ENCODE assay signal across 10 cellular contexts in the genomic region with DNA sequence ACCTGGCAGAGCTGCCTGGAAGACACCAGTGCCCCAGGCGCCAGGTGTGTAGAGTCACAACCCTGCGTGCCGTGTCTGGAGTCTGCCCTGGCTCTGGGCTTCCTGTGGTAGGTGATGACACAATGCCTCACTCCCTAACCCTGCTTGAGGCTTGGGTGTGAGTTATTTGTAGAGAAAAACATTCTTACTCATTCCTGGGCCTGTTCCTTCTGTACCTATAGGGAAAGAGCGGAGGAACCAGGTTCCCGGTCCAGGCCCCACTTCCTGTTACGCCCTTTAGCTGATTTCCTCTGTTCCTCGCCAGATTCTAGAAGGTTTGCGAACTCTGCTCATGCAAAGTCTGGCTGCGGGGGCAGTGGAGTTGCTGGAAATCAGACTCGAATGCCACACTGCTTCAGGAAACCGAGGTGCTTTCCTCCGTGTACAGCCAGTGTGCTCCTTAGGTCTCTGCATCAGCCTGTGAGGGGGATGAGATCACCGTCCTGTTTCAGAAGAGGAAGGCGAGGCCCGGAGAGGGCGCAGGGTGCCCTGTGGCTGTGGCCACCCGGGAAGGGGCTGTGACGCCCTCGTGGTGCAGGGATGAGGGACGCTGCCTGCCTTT.
A peak's percentile ranks its signal among the peaks of the same experiment; 100 is the strongest.
DNase-seq lines count a peak whose midpoint lies in the region; ATAC-seq, FAIRE-seq and TF ChIP-seq lines count a peak whose summit lies in the region.
"Had no signal": no experiment of that assay in that cellular context is flagged by ENCODE, and none has a peak within 500 bp of the region (broad histone marks: within the 10 kb centered on the region; RNA-seq: fewer than 3 reads in every experiment).

No MANE protein-coding gene starts in this region.

- TF ChIP-seq POLR2A in right lobe of liver (IDR thresholded peaks at IDR 0.05): no peak
- no peak for TF ChIP-seq POLR2A in HepG2 (IDR thresholded peaks at IDR 0.05; ENCODE audit: insufficient read depth in 1 of 2, low read depth in 2 of 2, low read length in 2 of 2)

- POLR2A ChIA-PET in HepG2 (lab: Yijun Ruan, JAX): no interaction called here
- POLR2A ChIA-PET in HEK293T (lab: Yijun Ruan, JAX): no interaction called here

- H3K4me3 ChIP-seq in right lobe of liver (no peak overlapping the region), HepG2 (replicated peaks in 1 of 3; ENCODE audit: insufficient read depth in 1 of 3, low read depth in 2 of 3, low read length in 3 of 3) (no peak overlapping the region)
- H3K4me3 ChIP-seq: A549, cardiac muscle cell had no signal

- H3K9me3 ChIP-seq in right lobe of liver: no peaks in the 10 kb centered on the region
- peaks cover 6% of the 10 kb centered on the region; the same call in 1 of the 2 replicates for H3K9me3 ChIP-seq in HepG2 (ENCODE audit: low read length)
- H3K9me3 ChIP-seq: A549 had no signal

- H3K27me3 ChIP-seq in right lobe of liver: no peaks in the 10 kb centered on the region
- H3K27me3 ChIP-seq in HepG2 (ENCODE audit: control insufficient read depth in 1 of 2, insufficient read depth in 2 of 2, low read length in 2 of 2): no peaks in the 10 kb centered on the region
- H3K27me3 ChIP-seq: cardiac muscle cell had no signal

- in situ Hi-C loops in HepG2 (cut with HindIII; ENCODE audit: extremely low pct_ligation_motif_present, low pct_unique_long_range_greater_than_20kb): no loop called here

- intact Hi-C loops in right lobe of liver (cut with DNase I) (no loop called here), HepG2 (cut with micrococcal nuclease; ENCODE audit: unreplicated experiment) (no loop called here)

- DNase-seq in right lobe of liver (peak in 1 of 3 donors; percentile 36), HepG2 (ENCODE audit: low spot score) (no peak), activated T-cell treated with anti-CD3 and anti-CD28 coated beads for 48 hours (ENCODE audit: low read depth) (peak; percentile 71), islet precursor cell (peak; percentile 66), HEK293T (ENCODE audit: extremely low spot score) (no peak), NCI-H2081 (lab: John Stamatoyannopoulos, UW) (no peak), AG20443 (ENCODE audit: low spot score) (no peak)

- TF ChIP-seq EP300 in HepG2 (IDR thresholded peaks at IDR 0.05; ENCODE audit: low read depth in 2 of 2, low read length in 2 of 2) (no peak), HepG2 (CRISPR knock-in tag; IDR thresholded peaks at IDR 0.05; ENCODE audit: borderline replicate concordance) (no peak)

- 44% methylated on average over 16 of the region's 20 CpGs for WGBS in right lobe of liver (ENCODE audit: insufficient coverage, low coverage, low lambda C conversion rate, missing lambda C conversion rate)
- 94% methylated on average over 12 of the region's 20 CpGs for WGBS in HepG2 (ENCODE audit: low lambda C conversion rate)

- no peak for FAIRE-seq in HepG2 (lab: Jason Lieb, UNC)
- FAIRE-seq: A549 had no signal

- TF ChIP-seq CTCF in right lobe of liver (IDR thresholded peaks at IDR 0.05) (no peak), HepG2 (CRISPR knock-in tag; IDR thresholded peaks at IDR 0.05) (no peak)

- TF ChIP-seq RAD21 in HepG2 (CRISPR knock-in tag; IDR thresholded peaks at IDR 0.05): no peak

- CTCF ChIA-PET in HepG2 (lab: Yijun Ruan, JAX; ENCODE audit: low intra/inter-chr PET ratio, low total read pairs) (no interaction called here), HEK293T (lab: Yijun Ruan, JAX) (no interaction called here)

- H3K4me1 ChIP-seq in right lobe of liver (peaks cover 0 to 4% (median 0%) of the 10 kb centered on the region in 4 donors), HepG2 (ENCODE audit: insufficient read depth, low read length) (peaks cover 42% of the 10 kb centered on the region)
- H3K4me1 ChIP-seq: A549 had no signal

- ATAC-seq in right lobe of liver (peak; percentile 17 to 45 (median 26)), HepG2 (no peak), HG03571 (IDR thresholded peaks at IDR 0.05; ENCODE audit: unreplicated experiment) (no peak)
- ATAC-seq: A549 had no signal

- H4K20me1 ChIP-seq in HepG2 (ENCODE audit: insufficient read depth, low read length): no peaks in the 10 kb centered on the region

- H3K27ac ChIP-seq in right lobe of liver (no peak overlapping the region), HepG2 (ENCODE audit: extremely low read length, insufficient read depth, low read length) (no peak overlapping the region)
- H3K27ac ChIP-seq: A549, cardiac muscle cell had no signal

- H2AFZ ChIP-seq in HepG2 (ENCODE audit: low read length): no peak overlapping the region

- H3K79me2 ChIP-seq in HepG2 (ENCODE audit: insufficient read depth, low read length): no peaks in the 10 kb centered on the region

- H3K9ac ChIP-seq in HepG2 (ENCODE audit: insufficient read depth, low read depth, low read length): no peak overlapping the region

- no peaks in the 10 kb centered on the region for H3K36me3 ChIP-seq in right lobe of liver
- H3K36me3 ChIP-seq in HepG2 (replicated peaks in 1 of 2; ENCODE audit: control insufficient read depth in 1 of 2, insufficient read depth in 2 of 2, low read length in 2 of 2): no peaks in the 10 kb centered on the region
- H3K36me3 ChIP-seq: cardiac muscle cell had no signal

- H3K4me2 ChIP-seq in HepG2 (ENCODE audit: low read depth, low read length): no peak overlapping the region
- H3K4me2 ChIP-seq: A549 had no signal

- no TSS peak for BruUV-seq in HepG2 (replicated peaks; lab: Mats Ljungman, UMichigan)

TF ChIP-seq in HepG2, 621 proteins besides CTCF, POLR2A, EP300 and RAD21 (continues in another document):
- TF ChIP-seq SRY (CRISPR knock-in tag; IDR thresholded peaks at IDR 0.05): no peak
- no peak for TF ChIP-seq ZNF44 (CRISPR knock-in tag; IDR thresholded peaks at IDR 0.05)
- no peak for TF ChIP-seq STAG1 (CRISPR knock-in tag; IDR thresholded peaks at IDR 0.05)
- no peak for TF ChIP-seq ZNF83 (CRISPR knock-in tag; IDR thresholded peaks at IDR 0.05; ENCODE audit: borderline replicate concordance)
- no peak for TF ChIP-seq ZNF749 (CRISPR knock-in tag; IDR thresholded peaks at IDR 0.05; ENCODE audit: borderline replicate concordance)
- no peak for TF ChIP-seq RARA (CRISPR knock-in tag; IDR thresholded peaks at IDR 0.05)
- no peak for TF ChIP-seq CREM (IDR thresholded peaks at IDR 0.05)
- TF ChIP-seq CREM (CRISPR knock-in tag; IDR thresholded peaks at IDR 0.05): no peak
- TF ChIP-seq CSRNP1 (CRISPR knock-in tag; IDR thresholded peaks at IDR 0.05): no peak

TF ChIP-seq in HEK293T, 16 proteins besides CTCF, POLR2A, EP300 and RAD21:
- TF ChIP-seq HDGF (IDR thresholded peaks at IDR 0.05; ENCODE audit: borderline replicate concordance): no peak
- TF ChIP-seq SP1 (IDR thresholded peaks at IDR 0.05): no peak
- no peak for TF ChIP-seq ELF4 (IDR thresholded peaks at IDR 0.05)
- no peak for TF ChIP-seq NFRKB (IDR thresholded peaks at IDR 0.05)
- TF ChIP-seq FOXM1 (IDR thresholded peaks at IDR 0.05; ENCODE audit: borderline replicate concordance): no peak
- TF ChIP-seq L3MBTL2 (conservative IDR thresholded peaks at IDR 0.05): no peak
- TF ChIP-seq TARDBP (IDR thresholded peaks at IDR 0.05): no peak
- no peak for TF ChIP-seq CTBP1 (IDR thresholded peaks at IDR 0.05; ENCODE audit: borderline replicate concordance)
- TF ChIP-seq ZNF384 (IDR thresholded peaks at IDR 0.05): no peak

Comparison
In these comparisons a context has a peak if more than half of its experiments do, and no peak if none do; other contexts are left out.
1. ATAC-seq: peak in right lobe of liver (4 of 4); none in HepG2 (single experiment) and HG03571 (single experiment).
2. DNase-seq: peak in activated T-cell treated with anti-CD3 and anti-CD28 coated beads for 48 hours (single experiment) and islet precursor cell (single experiment); none in HepG2 (single experiment), HEK293T (single experiment), NCI-H2081 (0 of 2) and AG20443 (single experiment).